Comparison of ENCODE assay signal across 33 cellular contexts in the genomic region with DNA sequence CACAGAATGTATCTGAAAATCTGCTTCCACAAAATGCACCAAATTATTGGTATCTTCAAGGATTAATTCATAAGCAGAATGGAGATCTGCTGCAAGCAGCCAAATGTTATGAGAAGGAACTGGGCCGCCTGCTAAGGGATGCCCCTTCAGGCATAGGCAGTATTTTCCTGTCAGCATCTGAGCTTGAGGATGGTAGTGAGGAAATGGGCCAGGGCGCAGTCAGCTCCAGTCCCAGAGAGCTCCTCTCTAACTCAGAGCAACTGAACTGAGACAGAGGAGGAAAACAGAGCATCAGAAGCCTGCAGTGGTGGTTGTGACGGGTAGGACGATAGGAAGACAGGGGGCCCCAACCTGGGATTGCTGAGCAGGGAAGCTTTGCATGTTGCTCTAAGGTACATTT. TPM values are rescaled to one million over a fixed set of nuclear protein-coding genes. Genes with fewer than 3 reads are reported as not detected.
"Had no signal": no experiment of that assay in that cellular context is flagged by ENCODE, and none has a peak within 500 bp of the region (broad histone marks: within the 10 kb centered on the region; RNA-seq: fewer than 3 reads in every experiment).

No MANE protein-coding gene starts in this region.

- H3K27ac ChIP-seq: adrenal gland, PC-9, SJSA1, WERI-Rb-1 had no signal

- H3K4me3 ChIP-seq: adrenal gland, PC-9, SJSA1 had no signal

- H3K9me3 ChIP-seq: adrenal gland, SJSA1, SK-N-SH had no signal

- ATAC-seq: activated CD8-positive, alpha-beta T cell treated with anti-CD3 and anti-CD28 coated beads, Interleukin-2, amount 10 ng/mL, durations not matched to agents 7 days and 5 days; activated naive CD4-positive, alpha-beta T cell treated with anti-CD3 and anti-CD28 coated beads, Interleukin-2, amount 50 U/mL, for 72 hours; T-cell had no signal

- H3K27me3 Mint-ChIP-seq: brain, T-cell had no signal

- H3K9me3 Mint-ChIP-seq: activated CD4-positive, alpha-beta T cell treated with anti-CD3 and anti-CD28 coated beads, Interleukin-2, amount 10 ng/mL, durations not matched to agents 7 days and 5 days; activated naive CD4-positive, alpha-beta T cell treated with anti-CD3 and anti-CD28 coated beads for 36 hours; activated naive CD4-positive, alpha-beta T cell treated with anti-CD3 and anti-CD28 coated beads, Interleukin-2, amount 50 U/mL, for 72 hours; activated T-cell treated with anti-CD3 and anti-CD28 coated beads, Interleukin-2, amount 50 U/mL, for 24 hours; brain; T-cell had no signal

- H3K4me3 Mint-ChIP-seq: activated CD4-positive, alpha-beta T cell treated with anti-CD3 and anti-CD28 coated beads, Interleukin-2, amount 10 ng/mL, durations not matched to agents 7 days and 5 days; activated CD8-positive, alpha-beta T cell treated with anti-CD3 and anti-CD28 coated beads, Interleukin-2, amount 10 ng/mL, durations not matched to agents 7 days and 5 days; activated naive CD4-positive, alpha-beta T cell treated with anti-CD3 and anti-CD28 coated beads for 36 hours; activated T-cell treated with anti-CD3 and anti-CD28 coated beads, Interleukin-2, amount 50 U/mL, for 24 hours; T-cell had no signal

- DNase-seq: activated CD4-positive, alpha-beta T cell treated with anti-CD3 and anti-CD28 coated beads, Interleukin-2, amount 10 ng/mL, durations not matched to agents 7 days and 5 days; activated CD4-positive, alpha-beta T cell treated with anti-CD3 and anti-CD28 coated beads, Interleukin-2, amount 50 U/mL, for 48 hours; activated CD8-positive, alpha-beta T cell treated with anti-CD3 and anti-CD28 coated beads, Interleukin-2, amount 10 ng/mL, durations not matched to agents 7 days and 5 days; activated gamma-delta T cell treated with Interleukin-2 at 50 U/mL for 16 hours; activated naive CD4-positive, alpha-beta T cell treated with anti-CD3 and anti-CD28 coated beads for 36 hours; activated T-cell treated with anti-CD3 and anti-CD28 coated beads, Interleukin-2, amount 50 U/mL, for 24 hours; adrenal gland; caudate nucleus; Kasumi-1; KG1; MM.1S; MV-4-11; NCI-H1092; NCI-H1436 treated with DMSO at 0.1 percent for 48 hours; NCI-H1694 treated with DMSO at 0.1 percent for 48 hours; NCI-H2029; NCI-H2171; NCI-H510A; NCI-H526; NCI-H748 treated with DMSO at 0.1 percent for 48 hours; PC-9; SHP77; SK-N-SH; T-cell; T-helper 2 cell; T-helper 9 cell; WERI-Rb-1 had no signal

- FAIRE-seq: bronchial epithelial cell had no signal

- H3K27ac Mint-ChIP-seq: activated CD4-positive, alpha-beta T cell treated with anti-CD3 and anti-CD28 coated beads, Interleukin-2, amount 10 ng/mL, durations not matched to agents 7 days and 5 days; activated CD8-positive, alpha-beta T cell treated with anti-CD3 and anti-CD28 coated beads, Interleukin-2, amount 10 ng/mL, durations not matched to agents 7 days and 5 days; activated naive CD4-positive, alpha-beta T cell treated with anti-CD3 and anti-CD28 coated beads for 36 hours; activated naive CD4-positive, alpha-beta T cell treated with anti-CD3 and anti-CD28 coated beads, Interleukin-2, amount 50 U/mL, for 72 hours; activated T-cell treated with anti-CD3 and anti-CD28 coated beads, Interleukin-2, amount 50 U/mL, for 24 hours; brain; T-cell had no signal

RNA-seq across cellular contexts. Expression of gene IFIT1B, which starts 38.0 kb away (rescaled TPM):
- total RNA-seq: activated CD4-positive, alpha-beta T cell treated with anti-CD3 and anti-CD28 coated beads, Interleukin-2, amount 10 ng/mL, durations not matched to agents 7 days and 5 days; activated CD8-positive, alpha-beta T cell treated with anti-CD3 and anti-CD28 coated beads, Interleukin-2, amount 10 ng/mL, durations not matched to agents 7 days and 5 days; activated naive CD4-positive, alpha-beta T cell treated with anti-CD3 and anti-CD28 coated beads for 36 hours; activated naive CD4-positive, alpha-beta T cell treated with anti-CD3 and anti-CD28 coated beads, Interleukin-2, amount 50 U/mL, for 72 hours; bronchial epithelial cell; OCI-LY7; PC-9; RPMI7951; SJSA1; T-cell had no signal

RNA-seq across cellular contexts. Expression of gene IFIT1, which starts 52.6 kb away (rescaled TPM):
- total RNA-seq: OCI-LY7 had no signal
